In the genomic region with DNA sequence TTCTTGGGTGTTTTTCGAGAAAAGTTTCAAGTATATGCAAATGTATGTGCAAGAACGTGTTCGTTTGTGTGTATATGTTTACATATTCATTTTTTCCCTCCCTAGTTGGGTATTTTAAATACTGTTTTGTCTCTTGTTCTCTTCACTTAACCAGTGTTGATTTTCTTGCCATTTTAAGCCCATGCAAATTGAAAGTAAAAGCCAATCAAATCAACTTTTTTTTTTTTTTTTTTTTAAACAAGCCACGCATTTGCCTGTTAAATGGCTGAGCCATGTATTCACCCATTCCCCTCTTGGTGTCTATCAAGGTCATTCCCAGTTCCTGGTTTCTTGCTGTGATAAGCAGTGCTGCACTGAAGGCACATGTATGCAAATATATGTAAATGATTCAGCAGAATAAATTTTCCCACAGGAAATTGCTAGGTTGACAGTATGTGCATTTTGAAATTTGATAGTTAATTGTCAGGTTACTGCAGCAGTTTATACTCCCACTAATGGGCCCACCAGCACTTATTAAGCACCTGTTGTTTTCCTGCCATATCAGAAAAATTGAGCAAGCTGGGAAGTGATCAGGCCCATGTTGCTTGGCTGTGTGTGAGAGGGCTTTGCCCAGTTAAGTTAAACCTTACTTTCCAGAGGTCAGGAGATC, we compare ENCODE assay signal across 8 cellular contexts. TPM values are rescaled to one million over a fixed set of nuclear protein-coding genes. Genes with fewer than 3 reads are reported as not detected.
A peak's percentile ranks its signal among the peaks of the same experiment; 100 is the strongest.
DNase-seq lines count a peak whose midpoint lies in the region; ATAC-seq and TF ChIP-seq lines count a peak whose summit lies in the region.

No MANE protein-coding gene starts in this region.

- H3K27ac Mint-ChIP-seq in activated CD4-positive, alpha-beta memory T cell treated with anti-CD3 and anti-CD28 coated beads for 36 hours: peak overlapping the region; percentile 100
- H3K27ac Mint-ChIP-seq in stimulated activated effector memory CD8-positive, alpha-beta T cell treated with anti-CD3 and anti-CD28 coated beads, Interleukin-12 subunit alpha, Interleukin-12 subunit beta, amount 100 ng/mL, for 72 hours: peak overlapping the region; percentile 93

- ATAC-seq in activated CD4-positive, CD25-positive, alpha-beta regulatory T cell treated with anti-CD3 and anti-CD28 coated beads, Interleukin-2, amount 50 U/mL, for 24 hours: peak; percentile 60 to 64
- peak; percentile 25 for ATAC-seq in HG02884 (IDR thresholded peaks at IDR 0.05; ENCODE audit: unreplicated experiment)
- peak; percentile 56 for ATAC-seq in stimulated activated effector memory CD8-positive, alpha-beta T cell treated with anti-CD3 and anti-CD28 coated beads, Interleukin-12 subunit alpha, Interleukin-12 subunit beta, amount 100 ng/mL, for 72 hours

- peaks cover 83% of the 10 kb centered on the region for H3K4me1 Mint-ChIP-seq in activated CD4-positive, alpha-beta memory T cell treated with anti-CD3 and anti-CD28 coated beads for 36 hours (ENCODE audit: low read depth)
- peaks cover 76% of the 10 kb centered on the region for H3K4me1 Mint-ChIP-seq in stimulated activated effector memory CD8-positive, alpha-beta T cell treated with anti-CD3 and anti-CD28 coated beads, Interleukin-12 subunit alpha, Interleukin-12 subunit beta, amount 100 ng/mL, for 72 hours

- CTCF ChIA-PET in activated CD4-positive, alpha-beta memory T cell treated with anti-CD3 and anti-CD28 coated beads for 36 hours (lab: Charles Lee): no interaction called here

- peak overlapping the region; percentile 78 for H3K4me3 Mint-ChIP-seq in activated CD4-positive, alpha-beta memory T cell treated with anti-CD3 and anti-CD28 coated beads for 36 hours
- H3K4me3 Mint-ChIP-seq in stimulated activated effector memory CD8-positive, alpha-beta T cell treated with anti-CD3 and anti-CD28 coated beads, Interleukin-12 subunit alpha, Interleukin-12 subunit beta, amount 100 ng/mL, for 72 hours: peak overlapping the region; percentile 72

- H3K9me3 Mint-ChIP-seq in activated CD4-positive, alpha-beta memory T cell treated with anti-CD3 and anti-CD28 coated beads for 36 hours: peaks cover 20% of the 10 kb centered on the region
- H3K9me3 Mint-ChIP-seq in stimulated activated effector memory CD8-positive, alpha-beta T cell treated with anti-CD3 and anti-CD28 coated beads, Interleukin-12 subunit alpha, Interleukin-12 subunit beta, amount 100 ng/mL, for 72 hours: peaks cover 6% of the 10 kb centered on the region

- no peak for TF ChIP-seq CTCF in foreskin fibroblast (IDR thresholded peaks at IDR 0.05; ENCODE audit: low read depth, low read length)

- H3K27me3 Mint-ChIP-seq in activated CD4-positive, alpha-beta memory T cell treated with anti-CD3 and anti-CD28 coated beads for 36 hours: no peaks in the 10 kb centered on the region

- peaks cover 31% of the 10 kb centered on the region for H3K36me3 Mint-ChIP-seq in activated CD4-positive, alpha-beta memory T cell treated with anti-CD3 and anti-CD28 coated beads for 36 hours
- peaks cover 51% of the 10 kb centered on the region for H3K36me3 Mint-ChIP-seq in stimulated activated effector memory CD8-positive, alpha-beta T cell treated with anti-CD3 and anti-CD28 coated beads, Interleukin-12 subunit alpha, Interleukin-12 subunit beta, amount 100 ng/mL, for 72 hours

- no peak overlapping the region for H3K4me3 ChIP-seq in foreskin fibroblast (ENCODE audit: low read depth in 1 of 2, low read length in 2 of 2)

- DNase-seq in activated CD4-positive, CD25-positive, alpha-beta regulatory T cell (lab: John Stamatoyannopoulos, UW): no peak
- DNase-seq in activated CD4-positive, alpha-beta memory T cell treated with anti-CD3 and anti-CD28 coated beads for 36 hours: no peak
- no peak for DNase-seq in stimulated activated effector memory CD8-positive, alpha-beta T cell treated with anti-CD3 and anti-CD28 coated beads, Interleukin-12 subunit alpha, Interleukin-12 subunit beta, amount 100 ng/mL, for 72 hours (ENCODE audit: low spot score in 2 of 2)
- DNase-seq in foreskin fibroblast: no peak
- no peak for DNase-seq in SW480 (ENCODE audit: low spot score)
- no peak for DNase-seq in posterior cingulate gyrus

- POLR2A ChIA-PET in activated CD4-positive, alpha-beta memory T cell treated with anti-CD3 and anti-CD28 coated beads for 36 hours (lab: Charles Lee): no interaction called here

- intact Hi-C loops in activated CD4-positive, alpha-beta memory T cell treated with anti-CD3 and anti-CD28 coated beads for 36 hours (cut with micrococcal nuclease): loop anchor here (1.0 to 5.0 kb wide), 6 partner anchors 9 to 369 kb away; partner anchors contain the start of genes CEP20 and MARF1
- intact Hi-C loops in posterior cingulate gyrus (cut with DNase I): no loop called here

RNA-seq across cellular contexts. Expression of gene ABCC1, which starts 12.3 kb away (rescaled TPM):
- total RNA-seq in activated CD4-positive, alpha-beta memory T cell treated with anti-CD3 and anti-CD28 coated beads for 36 hours: 10 to 100 TPM; 49.1 to 50.3 TPM
